In the genomic region with DNA sequence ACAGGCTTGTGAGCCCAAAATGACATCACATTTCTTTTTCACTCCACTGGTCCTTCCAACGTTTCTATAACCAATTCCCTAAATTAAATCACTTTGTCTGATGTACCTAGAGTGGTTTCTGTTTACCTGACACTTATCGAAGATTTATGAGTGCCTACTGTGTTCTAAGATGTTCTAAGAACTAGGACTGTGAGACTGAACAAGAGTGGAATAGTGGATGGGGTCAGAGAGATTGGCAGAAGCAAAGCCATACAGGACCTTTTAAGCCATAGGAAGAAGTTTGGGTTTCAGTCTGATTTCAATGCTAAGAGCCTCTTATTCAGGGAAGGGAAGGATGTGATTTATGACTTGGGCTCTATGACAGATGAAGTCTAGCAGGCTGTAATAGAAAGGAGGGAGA, we compare ENCODE assay signal across 1 cellular context.
TF ChIP-seq lines count a peak whose summit lies in the region.

No MANE protein-coding gene starts in this region.

TF ChIP-seq in K562, 482 proteins besides CTCF, POLR2A, EP300 and RAD21 (continued from another document):
- TF ChIP-seq PBX2 (CRISPR knock-in tag; IDR thresholded peaks at IDR 0.05; ENCODE audit: low read depth) = no peak
- peak; percentile 63 for TF ChIP-seq PBX2 (tag; conservative IDR thresholded peaks at IDR 0.05; ENCODE audit: low read depth)
- TF ChIP-seq, protein P1, sequence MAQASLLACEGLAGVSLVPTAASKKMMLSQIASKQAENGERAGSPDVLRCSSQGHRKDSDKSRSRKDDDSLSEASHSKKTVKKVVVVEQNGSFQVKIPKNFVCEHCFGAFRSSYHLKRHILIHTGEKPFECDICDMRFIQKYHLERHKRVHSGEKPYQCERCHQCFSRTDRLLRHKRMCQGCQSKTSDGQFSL (CRISPR knock-in tag; IDR thresholded peaks at IDR 0.05) = no peak
- TF ChIP-seq, protein P1 (tag; IDR thresholded peaks at IDR 0.05) = no peak
- TF ChIP-seq NFE2L1 (tag; IDR thresholded peaks at IDR 0.05; ENCODE audit: borderline replicate concordance, low read depth) = no peak
- TF ChIP-seq FIP1L1 (IDR thresholded peaks at IDR 0.05; ENCODE audit: low read depth, low read length, poor library complexity, severe bottlenecking) = no peak
